Comparison of ENCODE assay signal across 8 cellular contexts in genomic region chr6:30689985-30690384, GRCh38. TPM values are rescaled to one million over a fixed set of nuclear protein-coding genes. Genes with fewer than 3 reads are reported as not detected.
DNase-seq lines count a peak whose midpoint lies in the region; ATAC-seq and TF ChIP-seq lines count a peak whose summit lies in the region.

No MANE protein-coding gene starts in this region.

- H3K14ac ChIP-seq in mesenchymal stem cell (ENCODE audit: low read length in 2 of 2) = peak overlapping the region; percentile 44 to 63

- no peak overlapping the region for H2BK5ac ChIP-seq in mesenchymal stem cell (ENCODE audit: low read depth, low read length, poor library complexity, severe bottlenecking)

- H3K4me1 ChIP-seq in body of pancreas (peaks cover 66% of the 10 kb centered on the region), mesenchymal stem cell (ENCODE audit: control insufficient read depth, insufficient read depth, low read depth, low read length) (peaks cover 29% of the 10 kb centered on the region), upper lobe of right lung (peaks cover 33% of the 10 kb centered on the region)

- peak overlapping the region; percentile 1 for H4K8ac ChIP-seq in mesenchymal stem cell (ENCODE audit: low read length)

- H2BK120ac ChIP-seq in mesenchymal stem cell (ENCODE audit: low read depth, low read length) = no peak overlapping the region

- H3K4me3 Mint-ChIP-seq in activated naive CD4-positive, alpha-beta T cell treated with anti-CD3 and anti-CD28 coated beads, Interleukin-2, amount 10 ng/mL, durations not matched to agents 7 days and 5 days = peak overlapping the region; percentile 99

- ATAC-seq in body of pancreas (no peak), upper lobe of right lung (no peak), HG02885 (IDR thresholded peaks at IDR 0.05; ENCODE audit: poor library complexity, unreplicated experiment) (no peak)

- 48 to 50% methylated on average over 4 of the region's 4 CpGs for WGBS in body of pancreas, 2 donors
- 80% methylated on average over 4 of the region's 4 CpGs for WGBS in mesenchymal stem cell

- peaks cover 26% of the 10 kb centered on the region for H3K36me3 Mint-ChIP-seq in activated naive CD4-positive, alpha-beta T cell treated with anti-CD3 and anti-CD28 coated beads, Interleukin-2, amount 10 ng/mL, durations not matched to agents 7 days and 5 days

- peak overlapping the region; percentile 61 for H2AK5ac ChIP-seq in mesenchymal stem cell (ENCODE audit: low read length, severe bottlenecking)

- no peak for TF ChIP-seq POLR2A in body of pancreas (IDR thresholded peaks at IDR 0.05)

- H3K27ac ChIP-seq in body of pancreas = peak overlapping the region; percentile 64 to 98 (median 82)
- H3K27ac ChIP-seq in mesenchymal stem cell (ENCODE audit: low read length, poor library complexity, severe bottlenecking) = peak overlapping the region; percentile 91
- peak overlapping the region; percentile 62 for H3K27ac ChIP-seq in upper lobe of right lung

- H3K4ac ChIP-seq in mesenchymal stem cell (ENCODE audit: low read depth in 1 of 2, low read length in 2 of 2) = peak overlapping the region in 1 of 2 experiments; percentile 55

- H3K27me3 ChIP-seq in body of pancreas = no peaks in the 10 kb centered on the region
- no peaks in the 10 kb centered on the region for H3K27me3 ChIP-seq in mesenchymal stem cell (ENCODE audit: control insufficient read depth in 1 of 2, insufficient read depth in 1 of 2, low read length in 2 of 2)
- H3K27me3 ChIP-seq in upper lobe of right lung = no peaks in the 10 kb centered on the region

- H3K36me3 ChIP-seq in body of pancreas (replicated peaks in 1 of 2; ENCODE audit: insufficient read depth in 1 of 2, low read depth in 2 of 2) (no peaks in the 10 kb centered on the region), mesenchymal stem cell (ENCODE audit: control insufficient read depth in 1 of 2, insufficient read depth in 2 of 2, low read depth in 1 of 2, low read length in 2 of 2) (peaks cover 4 to 9% of the 10 kb centered on the region in 2 experiments), upper lobe of right lung (no peaks in the 10 kb centered on the region)

- H3K9ac ChIP-seq in mesenchymal stem cell (ENCODE audit: low read length) = peak overlapping the region; percentile 95

- peaks cover 45% of the 10 kb centered on the region for H3K4me1 Mint-ChIP-seq in activated naive CD4-positive, alpha-beta T cell treated with anti-CD3 and anti-CD28 coated beads, Interleukin-2, amount 10 ng/mL, durations not matched to agents 7 days and 5 days

- H3K18ac ChIP-seq in mesenchymal stem cell (ENCODE audit: low read depth in 1 of 2, low read length in 2 of 2) = peak overlapping the region in 1 of 2 experiments; percentile 2

- H3K9me3 Mint-ChIP-seq in activated naive CD4-positive, alpha-beta T cell treated with anti-CD3 and anti-CD28 coated beads, Interleukin-2, amount 10 ng/mL, durations not matched to agents 7 days and 5 days = no peaks in the 10 kb centered on the region

- intact Hi-C loops in body of pancreas (cut with DNase I) = no loop called here
- intact Hi-C loops in upper lobe of right lung (cut with DNase I) = no loop called here

- H4K91ac ChIP-seq in mesenchymal stem cell (ENCODE audit: low read length) = peak overlapping the region; percentile 35

- no peaks in the 10 kb centered on the region for H3K27me3 Mint-ChIP-seq in activated naive CD4-positive, alpha-beta T cell treated with anti-CD3 and anti-CD28 coated beads, Interleukin-2, amount 10 ng/mL, durations not matched to agents 7 days and 5 days

- H3K4me2 ChIP-seq in mesenchymal stem cell (ENCODE audit: low read length, poor library complexity, severe bottlenecking) = peak overlapping the region; percentile 31

- TF ChIP-seq CTCF in body of pancreas (IDR thresholded peaks at IDR 0.05) (no peak), upper lobe of right lung (IDR thresholded peaks at IDR 0.05) (no peak)

- peak overlapping the region in 1 of 2 experiments; percentile 20 for H3K23ac ChIP-seq in mesenchymal stem cell (ENCODE audit: low read length in 2 of 2)

- no peaks in the 10 kb centered on the region for H3K9me3 ChIP-seq in body of pancreas
- no peaks in the 10 kb centered on the region for H3K9me3 ChIP-seq in mesenchymal stem cell (ENCODE audit: control insufficient read depth, low read length)
- H3K9me3 ChIP-seq in upper lobe of right lung = no peaks in the 10 kb centered on the region

- H3K27ac Mint-ChIP-seq in activated naive CD4-positive, alpha-beta T cell treated with anti-CD3 and anti-CD28 coated beads, Interleukin-2, amount 10 ng/mL, durations not matched to agents 7 days and 5 days = peak overlapping the region; percentile 85

- CTCF ChIA-PET in activated naive CD4-positive, alpha-beta T cell treated with anti-CD3 and anti-CD28 coated beads, Interleukin-2, amount 10 ng/mL, durations not matched to agents 7 days and 5 days (lab: Charles Lee) = interaction anchor here (1.0 to 1.9 kb wide), 3 partner anchors 11 to 41 kb away, joined by 4 to 8 read pairs (median 5); no protein-coding TSS in a partner anchor

- no peak for DNase-seq in activated naive CD4-positive, alpha-beta T cell treated with anti-CD3 and anti-CD28 coated beads, Interleukin-2, amount 10 ng/mL, durations not matched to agents 7 days and 5 days
- no peak for DNase-seq in activated naive CD4-positive, alpha-beta T cell (lab: John Stamatoyannopoulos, UW)
- DNase-seq in body of pancreas (no peak), mesenchymal stem cell (no peak), upper lobe of right lung (peak; percentile 40), NCI-H1092 (lab: John Stamatoyannopoulos, UW) (no peak), hippocampal formation (lab: John Stamatoyannopoulos, UW) (no peak)

- H3K4me3 ChIP-seq in body of pancreas (no peak overlapping the region), mesenchymal stem cell (ENCODE audit: insufficient read depth in 1 of 2, low read depth in 1 of 2, low read length in 2 of 2) (peak overlapping the region in 1 of 2 experiments; percentile 93), upper lobe of right lung (peak overlapping the region; percentile 58)

- H3K79me1 ChIP-seq in mesenchymal stem cell (replicated peaks; ENCODE audit: low read length, poor library complexity, severe bottlenecking) = peaks cover 2% of the 10 kb centered on the region

- peak overlapping the region in 1 of 2 experiments; percentile 14 for H2BK12ac ChIP-seq in mesenchymal stem cell (ENCODE audit: low read length in 2 of 2)

- H2AFZ ChIP-seq in mesenchymal stem cell (ENCODE audit: low read depth, low read length) = no peak overlapping the region

- H2BK15ac ChIP-seq in mesenchymal stem cell (ENCODE audit: low read depth, poor library complexity, severe bottlenecking) = peak overlapping the region; percentile 82

RNA-seq across cellular contexts. Expression of gene NRM, which starts 0.8 kb away (rescaled TPM):
- total RNA-seq in body of pancreas (1 to 10 TPM; 2.6 to 5.2 TPM), upper lobe of right lung (9.5 TPM)
- polyA plus RNA-seq in mesenchymal stem cell (2013, experiment 1 of 2) = 35.3 TPM
- polyA plus RNA-seq in mesenchymal stem cell (2013, experiment 2 of 2) = 36.1 TPM

RNA-seq across cellular contexts. Expression of gene PPP1R18, which starts 3.5 kb away (rescaled TPM):
- total RNA-seq in body of pancreas (10 to 100 TPM; 14.5 to 20.0 TPM), upper lobe of right lung (72.8 TPM)
- polyA plus RNA-seq in mesenchymal stem cell (2013, experiment 1 of 2) = 156 TPM
- 153 TPM for polyA plus RNA-seq in mesenchymal stem cell (2013, experiment 2 of 2)

RNA-seq across cellular contexts. Expression of gene DHX16, which starts 17.2 kb away (rescaled TPM):
- total RNA-seq in body of pancreas (10 to 100 TPM; 12.2 to 24.4 TPM), upper lobe of right lung (27.4 TPM)
- polyA plus RNA-seq in mesenchymal stem cell (2013, experiment 1 of 2) = 18.7 TPM
- polyA plus RNA-seq in mesenchymal stem cell (2013, experiment 2 of 2) = 18.8 TPM

RNA-seq across cellular contexts. Expression of gene MDC1, which starts 27.1 kb away (rescaled TPM):
- total RNA-seq in body of pancreas (10 to 100 TPM; 11.4 to 18.1 TPM), upper lobe of right lung (32.8 TPM)
- polyA plus RNA-seq in mesenchymal stem cell (2013, experiment 1 of 2) = 9.8 TPM
- polyA plus RNA-seq in mesenchymal stem cell (2013, experiment 2 of 2) = 8.6 TPM

RNA-seq across cellular contexts. Expression of gene TUBB, which starts 30.2 kb away (rescaled TPM):
- total RNA-seq in body of pancreas = 10 to 100 TPM; 80.9 to 84.4 TPM
- polyA plus RNA-seq in mesenchymal stem cell (2013, experiment 1 of 2) = 839 TPM
- polyA plus RNA-seq in mesenchymal stem cell (2013, experiment 2 of 2) = 819 TPM
- total RNA-seq in upper lobe of right lung = 243 TPM
